ENCODE assay signal across 1 cellular context in the genomic region with DNA sequence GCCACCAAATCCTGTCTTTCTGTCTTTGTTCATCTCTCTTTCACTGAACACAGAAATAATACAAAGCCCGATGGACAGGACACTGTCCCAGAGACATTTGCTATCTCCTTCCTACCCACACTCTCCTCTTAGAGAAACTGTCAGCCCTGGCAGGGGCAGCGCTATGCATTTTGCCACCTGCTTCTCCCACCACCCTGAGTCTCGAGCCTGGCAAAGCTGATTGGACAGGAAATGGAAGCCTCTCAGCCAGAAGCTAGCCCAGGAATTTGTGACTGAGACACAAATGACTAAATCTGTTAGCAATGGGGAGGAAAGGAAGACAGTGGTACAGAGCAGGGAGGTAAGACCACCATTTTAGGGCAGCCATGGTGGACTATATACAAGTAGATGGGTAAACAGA.
TF ChIP-seq lines count a peak whose summit lies in the region.

No MANE protein-coding gene starts in this region.

TF ChIP-seq in GM23338, 12 proteins besides CTCF, POLR2A, EP300 and RAD21:
- TF ChIP-seq, protein P1, sequence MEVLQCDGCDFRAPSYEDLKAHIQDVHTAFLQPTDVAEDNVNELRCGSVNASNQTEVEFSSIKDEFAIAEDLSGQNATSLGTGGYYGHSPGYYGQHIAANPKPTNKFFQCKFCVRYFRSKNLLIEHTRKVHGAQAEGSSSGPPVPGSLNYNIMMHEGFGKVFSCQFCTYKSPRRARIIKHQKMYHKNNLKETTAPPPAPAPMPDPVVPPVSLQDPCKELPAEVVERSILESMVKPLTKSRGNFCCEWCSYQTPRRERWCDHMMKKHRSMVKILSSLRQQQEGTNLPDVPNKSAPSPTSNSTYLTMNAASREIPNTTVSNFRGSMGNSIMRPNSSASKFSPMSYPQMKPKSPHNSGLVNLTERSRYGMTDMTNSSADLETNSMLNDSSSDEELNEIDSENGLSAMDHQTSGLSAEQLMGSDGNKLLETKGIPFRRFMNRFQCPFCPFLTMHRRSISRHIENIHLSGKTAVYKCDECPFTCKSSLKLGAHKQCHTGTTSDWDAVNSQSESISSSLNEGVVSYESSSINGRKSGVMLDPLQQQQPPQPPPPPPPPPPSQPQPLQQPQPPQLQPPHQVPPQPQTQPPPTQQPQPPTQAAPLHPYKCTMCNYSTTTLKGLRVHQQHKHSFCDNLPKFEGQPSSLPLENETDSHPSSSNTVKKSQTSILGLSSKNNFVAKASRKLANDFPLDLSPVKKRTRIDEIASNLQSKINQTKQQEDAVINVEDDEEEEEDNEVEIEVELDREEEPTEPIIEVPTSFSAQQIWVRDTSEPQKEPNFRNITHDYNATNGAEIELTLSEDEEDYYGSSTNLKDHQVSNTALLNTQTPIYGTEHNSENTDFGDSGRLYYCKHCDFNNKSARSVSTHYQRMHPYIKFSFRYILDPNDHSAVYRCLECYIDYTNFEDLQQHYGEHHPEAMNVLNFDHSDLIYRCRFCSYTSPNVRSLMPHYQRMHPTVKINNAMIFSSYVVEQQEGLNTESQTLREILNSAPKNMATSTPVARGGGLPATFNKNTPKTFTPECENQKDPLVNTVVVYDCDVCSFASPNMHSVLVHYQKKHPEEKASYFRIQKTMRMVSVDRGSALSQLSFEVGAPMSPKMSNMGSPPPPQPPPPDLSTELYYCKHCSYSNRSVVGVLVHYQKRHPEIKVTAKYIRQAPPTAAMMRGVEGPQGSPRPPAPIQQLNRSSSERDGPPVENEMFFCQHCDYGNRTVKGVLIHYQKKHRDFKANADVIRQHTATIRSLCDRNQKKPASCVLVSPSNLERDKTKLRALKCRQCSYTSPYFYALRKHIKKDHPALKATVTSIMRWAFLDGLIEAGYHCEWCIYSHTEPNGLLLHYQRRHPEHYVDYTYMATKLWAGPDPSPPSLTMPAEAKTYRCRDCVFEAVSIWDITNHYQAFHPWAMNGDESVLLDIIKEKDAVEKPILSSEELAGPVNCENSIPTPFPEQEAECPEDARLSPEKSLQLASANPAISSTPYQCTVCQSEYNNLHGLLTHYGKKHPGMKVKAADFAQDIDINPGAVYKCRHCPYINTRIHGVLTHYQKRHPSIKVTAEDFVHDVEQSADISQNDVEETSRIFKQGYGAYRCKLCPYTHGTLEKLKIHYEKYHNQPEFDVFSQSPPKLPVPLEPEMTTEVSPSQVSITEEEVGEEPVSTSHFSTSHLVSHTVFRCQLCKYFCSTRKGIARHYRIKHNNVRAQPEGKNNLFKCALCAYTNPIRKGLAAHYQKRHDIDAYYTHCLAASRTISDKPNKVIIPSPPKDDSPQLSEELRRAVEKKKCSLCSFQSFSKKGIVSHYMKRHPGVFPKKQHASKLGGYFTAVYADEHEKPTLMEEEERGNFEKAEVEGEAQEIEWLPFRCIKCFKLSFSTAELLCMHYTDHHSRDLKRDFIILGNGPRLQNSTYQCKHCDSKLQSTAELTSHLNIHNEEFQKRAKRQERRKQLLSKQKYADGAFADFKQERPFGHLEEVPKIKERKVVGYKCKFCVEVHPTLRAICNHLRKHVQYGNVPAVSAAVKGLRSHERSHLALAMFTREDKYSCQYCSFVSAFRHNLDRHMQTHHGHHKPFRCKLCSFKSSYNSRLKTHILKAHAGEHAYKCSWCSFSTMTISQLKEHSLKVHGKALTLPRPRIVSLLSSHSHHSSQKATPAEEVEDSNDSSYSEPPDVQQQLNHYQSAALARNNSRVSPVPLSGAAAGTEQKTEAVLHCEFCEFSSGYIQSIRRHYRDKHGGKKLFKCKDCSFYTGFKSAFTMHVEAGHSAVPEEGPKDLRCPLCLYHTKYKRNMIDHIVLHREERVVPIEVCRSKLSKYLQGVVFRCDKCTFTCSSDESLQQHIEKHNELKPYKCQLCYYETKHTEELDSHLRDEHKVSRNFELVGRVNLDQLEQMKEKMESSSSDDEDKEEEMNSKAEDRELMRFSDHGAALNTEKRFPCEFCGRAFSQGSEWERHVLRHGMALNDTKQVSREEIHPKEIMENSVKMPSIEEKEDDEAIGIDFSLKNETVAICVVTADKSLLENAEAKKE (CRISPR knock-in tag; IDR thresholded peaks at IDR 0.05), result no peak
- TF ChIP-seq EZH2phosphoT487 (IDR thresholded peaks at IDR 0.05; ENCODE audit: unreplicated experiment) (no peak), ZNF331 (CRISPR knock-in tag; IDR thresholded peaks at IDR 0.05; ENCODE audit: low read depth) (no peak), NANOG (IDR thresholded peaks at IDR 0.05; ENCODE audit: borderline replicate concordance) (no peak), POLR2AphosphoS5 (IDR thresholded peaks at IDR 0.05; ENCODE audit: low read depth) (no peak), EZH2 (IDR thresholded peaks at IDR 0.05; ENCODE audit: low read depth, unreplicated experiment) (no peak), JUNB (IDR thresholded peaks at IDR 0.05; ENCODE audit: unreplicated experiment) (no peak), ZNF114 (CRISPR knock-in tag; IDR thresholded peaks at IDR 0.05) (no peak), STAT1 (IDR thresholded peaks at IDR 0.05; ENCODE audit: unreplicated experiment) (no peak), CREB1 (CRISPR knock-in tag; IDR thresholded peaks at IDR 0.05; ENCODE audit: low read depth) (no peak)
- TF ChIP-seq, protein P2, sequence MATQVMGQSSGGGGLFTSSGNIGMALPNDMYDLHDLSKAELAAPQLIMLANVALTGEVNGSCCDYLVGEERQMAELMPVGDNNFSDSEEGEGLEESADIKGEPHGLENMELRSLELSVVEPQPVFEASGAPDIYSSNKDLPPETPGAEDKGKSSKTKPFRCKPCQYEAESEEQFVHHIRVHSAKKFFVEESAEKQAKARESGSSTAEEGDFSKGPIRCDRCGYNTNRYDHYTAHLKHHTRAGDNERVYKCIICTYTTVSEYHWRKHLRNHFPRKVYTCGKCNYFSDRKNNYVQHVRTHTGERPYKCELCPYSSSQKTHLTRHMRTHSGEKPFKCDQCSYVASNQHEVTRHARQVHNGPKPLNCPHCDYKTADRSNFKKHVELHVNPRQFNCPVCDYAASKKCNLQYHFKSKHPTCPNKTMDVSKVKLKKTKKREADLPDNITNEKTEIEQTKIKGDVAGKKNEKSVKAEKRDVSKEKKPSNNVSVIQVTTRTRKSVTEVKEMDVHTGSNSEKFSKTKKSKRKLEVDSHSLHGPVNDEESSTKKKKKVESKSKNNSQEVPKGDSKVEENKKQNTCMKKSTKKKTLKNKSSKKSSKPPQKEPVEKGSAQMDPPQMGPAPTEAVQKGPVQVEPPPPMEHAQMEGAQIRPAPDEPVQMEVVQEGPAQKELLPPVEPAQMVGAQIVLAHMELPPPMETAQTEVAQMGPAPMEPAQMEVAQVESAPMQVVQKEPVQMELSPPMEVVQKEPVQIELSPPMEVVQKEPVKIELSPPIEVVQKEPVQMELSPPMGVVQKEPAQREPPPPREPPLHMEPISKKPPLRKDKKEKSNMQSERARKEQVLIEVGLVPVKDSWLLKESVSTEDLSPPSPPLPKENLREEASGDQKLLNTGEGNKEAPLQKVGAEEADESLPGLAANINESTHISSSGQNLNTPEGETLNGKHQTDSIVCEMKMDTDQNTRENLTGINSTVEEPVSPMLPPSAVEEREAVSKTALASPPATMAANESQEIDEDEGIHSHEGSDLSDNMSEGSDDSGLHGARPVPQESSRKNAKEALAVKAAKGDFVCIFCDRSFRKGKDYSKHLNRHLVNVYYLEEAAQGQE (IDR thresholded peaks at IDR 0.05; ENCODE audit: unreplicated experiment), result no peak
- TF ChIP-seq, protein P3, sequence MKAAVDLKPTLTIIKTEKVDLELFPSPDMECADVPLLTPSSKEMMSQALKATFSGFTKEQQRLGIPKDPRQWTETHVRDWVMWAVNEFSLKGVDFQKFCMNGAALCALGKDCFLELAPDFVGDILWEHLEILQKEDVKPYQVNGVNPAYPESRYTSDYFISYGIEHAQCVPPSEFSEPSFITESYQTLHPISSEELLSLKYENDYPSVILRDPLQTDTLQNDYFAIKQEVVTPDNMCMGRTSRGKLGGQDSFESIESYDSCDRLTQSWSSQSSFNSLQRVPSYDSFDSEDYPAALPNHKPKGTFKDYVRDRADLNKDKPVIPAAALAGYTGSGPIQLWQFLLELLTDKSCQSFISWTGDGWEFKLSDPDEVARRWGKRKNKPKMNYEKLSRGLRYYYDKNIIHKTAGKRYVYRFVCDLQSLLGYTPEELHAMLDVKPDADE (IDR thresholded peaks at IDR 0.05), result no peak
